Comparison of ENCODE assay signal across 11 cellular contexts in the genomic region with DNA sequence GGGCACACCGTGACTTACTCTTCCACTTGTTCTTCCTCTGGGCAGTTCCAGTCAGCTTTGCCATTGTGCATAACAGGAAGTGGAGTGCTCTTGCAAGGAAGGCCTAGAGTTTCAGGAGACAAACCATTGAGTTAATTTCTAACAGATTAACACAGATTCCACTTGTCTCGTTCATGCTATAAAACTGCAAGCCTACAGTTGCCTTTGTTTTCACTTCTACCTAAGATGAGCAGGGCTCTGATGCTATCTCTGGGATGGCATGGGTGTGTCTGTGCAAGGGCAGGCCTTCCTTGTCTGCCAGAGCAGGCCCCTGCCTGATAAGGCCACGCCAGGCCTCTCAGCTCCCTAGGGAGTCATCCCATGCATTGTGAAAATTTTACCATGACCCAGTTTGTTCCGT.
DNase-seq lines count a peak whose midpoint lies in the region; ATAC-seq and TF ChIP-seq lines count a peak whose summit lies in the region.
"Had no signal": no experiment of that assay in that cellular context is flagged by ENCODE, and none has a peak within 500 bp of the region (broad histone marks: within the 10 kb centered on the region; RNA-seq: fewer than 3 reads in every experiment).

No MANE protein-coding gene starts in this region.

- intact Hi-C loops in uterus (cut with DNase I; ENCODE audit: low total_unique reads) = no loop called here

- H3K27me3 ChIP-seq in HUES64 (ENCODE audit: insufficient read depth, low read length) (no peaks in the 10 kb centered on the region), uterus (no peaks in the 10 kb centered on the region)
- H3K27me3 ChIP-seq: BLaER1 had no signal

- TF ChIP-seq POLR2A in uterus (IDR thresholded peaks at IDR 0.05) = no peak

- H3K9me3 ChIP-seq in HUES64 (ENCODE audit: insufficient read depth, low read depth, low read length) (no peaks in the 10 kb centered on the region; the same call in 1 of the 2 replicates), uterus (no peaks in the 10 kb centered on the region)
- H3K9me3 ChIP-seq: BLaER1 had no signal

- H3K27ac ChIP-seq in HUES64 (ENCODE audit: low read depth, low read length) (peak overlapping the region; percentile 39; the same call in 1 of the 2 replicates), uterus (no peak overlapping the region)
- H3K27ac ChIP-seq: BLaER1, coronary artery had no signal

- ATAC-seq in GM21367 (IDR thresholded peaks at IDR 0.05; ENCODE audit: unreplicated experiment) (peak; percentile 56), HG02884 (IDR thresholded peaks at IDR 0.05; ENCODE audit: unreplicated experiment) (no peak)

- no peak overlapping the region for H3K9ac ChIP-seq in HUES64 (ENCODE audit: low read depth, low read length)
- H3K9ac ChIP-seq: BLaER1 had no signal

- H3K4me1 ChIP-seq in HUES64 (ENCODE audit: insufficient read depth, low read length) (peaks cover 24% of the 10 kb centered on the region), uterus (no peaks in the 10 kb centered on the region)
- H3K4me1 ChIP-seq: BLaER1 had no signal

- H3K36me3 ChIP-seq in HUES64 (ENCODE audit: insufficient read depth, low read length) (no peaks in the 10 kb centered on the region), uterus (no peaks in the 10 kb centered on the region)
- H3K36me3 ChIP-seq: BLaER1 had no signal

- DNase-seq in ACHN = peak; percentile 89
- peak; percentile 26 for DNase-seq in fibroblast of the aortic adventitia (ENCODE audit: low read depth)
- no peak for DNase-seq in NCI-H524 treated with DMSO at 0.1 percent for 48 hours (lab: John Stamatoyannopoulos, UW)
- DNase-seq in NCI-H1105 (lab: John Stamatoyannopoulos, UW) = no peak
- DNase-seq in uterus = no peak
- DNase-seq: NCI-H187 had no signal

- WGBS in HUES64 = 88% methylated on average over 4 of the region's 4 CpGs

- TF ChIP-seq CTCF in fibroblast of the aortic adventitia (IDR thresholded peaks at IDR 0.05; ENCODE audit: insufficient read depth, low read length) (no peak), uterus (IDR thresholded peaks at IDR 0.05) (no peak)

- in situ Hi-C loops in ACHN (cut with HindIII; ENCODE audit: low pct_ligation_motif_present, low pct_unique_long_range_greater_than_20kb, low sequenced_read_pairs) = no loop called here

- H3K4me3 ChIP-seq in HUES64 (ENCODE audit: low read length) = no peak overlapping the region
- no peak overlapping the region for H3K4me3 ChIP-seq in fibroblast of the aortic adventitia (ENCODE audit: low read depth, low read length)
- no peak overlapping the region for H3K4me3 ChIP-seq in uterus
- H3K4me3 ChIP-seq: BLaER1, coronary artery had no signal

Comparison
In these comparisons a context has a peak if more than half of its experiments do, and no peak if none do; other contexts are left out.
1. DNase-seq: peak in ACHN (single experiment) and fibroblast of the aortic adventitia (single experiment); none in NCI-H524 treated with DMSO at 0.1 percent for 48 hours (single experiment), NCI-H1105 (single experiment) and uterus (0 of 2).